Comparison of ENCODE assay signal across 8 cellular contexts in genomic region chr11:694563-695331, GRCh38.
DNase-seq lines count a peak whose midpoint lies in the region; ATAC-seq and TF ChIP-seq lines count a peak whose summit lies in the region.

DEAF1 (minus strand) TSS chr11:695222; CDS start chr11:695047, 175 bp downstream.

- H3K36me3 ChIP-seq in OCI-LY1 (ENCODE audit: insufficient read depth, low read length), result peaks cover 2% of the 10 kb centered on the region; the same call in 1 of the 2 replicates

- H3K4me3 ChIP-seq in OCI-LY1 (ENCODE audit: low read depth, low read length, poor library complexity, severe bottlenecking), result peak within 1 kb of the TSS; percentile 89

- ATAC-seq in GM21515 (IDR thresholded peaks at IDR 0.05; ENCODE audit: unreplicated experiment), result peak; percentile 75

- DNase-seq in D341Med (ENCODE audit: low spot score), result peak; percentile 95
- DNase-seq in HuH-7 (ENCODE audit: low spot score), result peak; percentile 80
- DNase-seq in activated T-cell treated with anti-CD3 and anti-CD28 coated beads for 24 hours (ENCODE audit: low read depth), result peak; percentile 99
- peak; percentile 58 for DNase-seq in epidermal melanocyte (ENCODE audit: insufficient read length, low spot score)
- peak; percentile 91 for DNase-seq in middle frontal gyrus (ENCODE audit: extremely low spot score, low spot score)
- peak; percentile 99 for DNase-seq in stimulated activated CD8-positive, alpha-beta memory T cell treated with anti-CD3 and anti-CD28 coated beads, Interleukin-2, amount 100 ng/mL, for 48 hours (ENCODE audit: low read depth in 2 of 2)

- H2AFZ ChIP-seq in OCI-LY1 (ENCODE audit: low read length), result no peak within 1 kb of the TSS

- TF ChIP-seq CTCF in OCI-LY1 (IDR thresholded peaks at IDR 0.05; ENCODE audit: low read length), result no peak

- no peaks in the 10 kb centered on the region for H3K27me3 ChIP-seq in OCI-LY1 (ENCODE audit: insufficient read depth, low read length)

- no peaks in the 10 kb centered on the region for H3K9me3 ChIP-seq in OCI-LY1 (ENCODE audit: low read length)

- H3K79me2 ChIP-seq in OCI-LY1 (ENCODE audit: insufficient read depth, low read length), result no peaks in the 10 kb centered on the region

- H3K4me2 ChIP-seq in OCI-LY1 (ENCODE audit: low read length), result peak within 1 kb of the TSS; percentile 74

- H3K4me1 ChIP-seq in OCI-LY1 (ENCODE audit: insufficient read depth, low read length, severe bottlenecking), result peaks cover 37% of the 10 kb centered on the region

- H3K9me2 ChIP-seq in OCI-LY1 (ENCODE audit: low read depth, low read length), result no peaks in the 10 kb centered on the region

- no peaks in the 10 kb centered on the region for H3F3A ChIP-seq in OCI-LY1 (ENCODE audit: insufficient read depth, low read length)

- peak within 1 kb of the TSS; percentile 96 for H3K27ac ChIP-seq in OCI-LY1 (ENCODE audit: low read depth, low read length, poor library complexity, severe bottlenecking)

- peak within 1 kb of the TSS; percentile 98 for H3K9ac ChIP-seq in OCI-LY1 (ENCODE audit: low read length)

- no peaks in the 10 kb centered on the region for H4K20me1 ChIP-seq in OCI-LY1 (ENCODE audit: insufficient read depth, low read length)

Comparison
In these comparisons a context has a peak if more than half of its experiments do, and no peak if none do; other contexts are left out.
1. Peak in every context shown above with its lines: DNase-seq, ATAC-seq, H3K4me3 ChIP-seq and H3K27ac ChIP-seq.